In the genomic region with DNA sequence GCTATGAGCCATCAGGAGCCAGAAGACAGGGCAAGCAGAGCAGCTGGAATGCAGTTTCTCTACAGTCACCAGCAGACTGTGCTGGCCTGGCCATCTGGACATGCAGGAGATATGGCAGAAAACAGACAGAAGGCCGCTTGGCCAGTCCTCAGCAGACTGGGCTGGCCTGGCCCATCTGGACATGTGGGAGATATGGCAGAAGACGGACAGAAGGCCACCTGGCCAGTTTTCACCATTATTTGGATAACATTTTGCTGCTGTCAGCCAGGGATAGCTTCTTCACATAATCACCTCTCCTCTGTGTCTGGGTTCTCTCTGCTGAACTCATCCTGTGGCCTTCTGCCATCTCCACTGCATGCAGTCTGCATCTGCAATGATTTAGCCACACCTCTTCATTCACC, we compare ENCODE assay signal across 20 cellular contexts. TPM values are rescaled to one million over a fixed set of nuclear protein-coding genes. Genes with fewer than 3 reads are reported as not detected.
DNase-seq lines count a peak whose midpoint lies in the region; ATAC-seq and TF ChIP-seq lines count a peak whose summit lies in the region.
"Had no signal": no experiment of that assay in that cellular context is flagged by ENCODE, and none has a peak within 500 bp of the region (broad histone marks: within the 10 kb centered on the region; RNA-seq: fewer than 3 reads in every experiment).

No MANE protein-coding gene starts in this region.

- peaks cover 53% of the 10 kb centered on the region for H3K4me1 Mint-ChIP-seq in activated T-helper 1 cell treated with anti-CD3 and anti-CD28 coated beads, Interleukin-12 subunit alpha, Interleukin-12 subunit beta, Interleukin-2, Interleukin-4 antibody, amounts not matched to agents 30 ng/mL and 10 ng/mL and 1 ng/mL, durations not matched to agents 14 hours and 24 hours and 36 hours (ENCODE audit: low read depth)
- peaks cover 43 to 67% (median 63%) of the 10 kb centered on the region in 3 donors for H3K4me1 Mint-ChIP-seq in T-cell

- H3K4me3 ChIP-seq in suprapubic skin, result no peak overlapping the region
- H3K4me3 ChIP-seq: ovary, transverse colon had no signal

- H3K4me1 ChIP-seq in suprapubic skin, result peaks cover 37% of the 10 kb centered on the region

- WGBS in suprapubic skin, result 64% methylated on average over 2 of the region's 2 CpGs

- DNase-seq in NCI-H1694 (lab: John Stamatoyannopoulos, UW) (peak; percentile 34), left ventricle myocardium superior (peak; percentile 71), suprapubic skin (ENCODE audit: low spot score in 2 of 2) (no peak), T-cell (no peak)
- DNase-seq in activated T-helper 1 cell treated with anti-CD3 and anti-CD28 coated beads, Interleukin-12 subunit alpha, Interleukin-12 subunit beta, Interleukin-2, Interleukin-4 antibody, amounts not matched to agents 30 ng/mL and 10 ng/mL and 1 ng/mL, durations not matched to agents 14 hours and 24 hours and 36 hours (ENCODE audit: low spot score), result no peak
- DNase-seq: activated CD8-positive, alpha-beta T cell treated with anti-CD3 and anti-CD28 coated beads for 36 hours; activated naive CD4-positive, alpha-beta T cell treated with anti-CD3 and anti-CD28 coated beads, Interleukin-2, amount 50 U/mL, for 16 hours; activated T-cell treated with anti-CD3 and anti-CD28 coated beads, Interleukin-2, amount 50 U/mL, for 24 hours; endodermal cell; GDM1; naive B cell; NCI-H1930; NCI-H510A; stimulated activated CD4-positive, alpha-beta T cell treated with anti-CD3 and anti-CD28 coated beads, Interleukin-1b, Interleukin-23, amount 100 ng/mL, for 48 hours; stimulated activated naive CD4-positive, alpha-beta T cell treated with Interleukin-2 at 50 U/mL for 16 hours; transverse colon had no signal

- TF ChIP-seq POLR2A in suprapubic skin (IDR thresholded peaks at IDR 0.05), result no peak

- H3K27ac ChIP-seq in temporal lobe (ENCODE audit: low read depth, low read length) (peak overlapping the region; percentile 19), suprapubic skin (no peak overlapping the region)
- H3K27ac ChIP-seq: ovary, transverse colon had no signal

- TF ChIP-seq CTCF in suprapubic skin (IDR thresholded peaks at IDR 0.05), result no peak

- no peaks in the 10 kb centered on the region for H3K27me3 ChIP-seq in suprapubic skin
- H3K27me3 ChIP-seq: ovary, transverse colon had no signal

- peak; percentile 88 for ATAC-seq in left ventricle myocardium superior
- ATAC-seq in T-cell (replicated peaks in 1 of 4), result no peak
- no peak for ATAC-seq in GM18519 (IDR thresholded peaks at IDR 0.05; ENCODE audit: low FRiP score, unreplicated experiment)
- ATAC-seq: activated CD8-positive, alpha-beta T cell treated with anti-CD3 and anti-CD28 coated beads for 36 hours; WTC11 had no signal

- H3K9me3 ChIP-seq in suprapubic skin, result no peaks in the 10 kb centered on the region
- H3K9me3 ChIP-seq: ovary, transverse colon had no signal

- H3K9me3 Mint-ChIP-seq in activated T-helper 1 cell treated with anti-CD3 and anti-CD28 coated beads, Interleukin-12 subunit alpha, Interleukin-12 subunit beta, Interleukin-2, Interleukin-4 antibody, amounts not matched to agents 30 ng/mL and 10 ng/mL and 1 ng/mL, durations not matched to agents 14 hours and 24 hours and 36 hours, result no peaks in the 10 kb centered on the region
- no peaks in the 10 kb centered on the region for H3K9me3 Mint-ChIP-seq in T-cell
- H3K9me3 Mint-ChIP-seq: activated CD8-positive, alpha-beta T cell treated with anti-CD3 and anti-CD28 coated beads for 36 hours; activated T-cell treated with anti-CD3 and anti-CD28 coated beads, Interleukin-2, amount 50 U/mL, for 24 hours; endodermal cell; naive B cell; WTC11 had no signal

- H3K27me3 Mint-ChIP-seq in activated T-helper 1 cell treated with anti-CD3 and anti-CD28 coated beads, Interleukin-12 subunit alpha, Interleukin-12 subunit beta, Interleukin-2, Interleukin-4 antibody, amounts not matched to agents 30 ng/mL and 10 ng/mL and 1 ng/mL, durations not matched to agents 14 hours and 24 hours and 36 hours (ENCODE audit: insufficient read depth), result no peaks in the 10 kb centered on the region
- no peaks in the 10 kb centered on the region for H3K27me3 Mint-ChIP-seq in T-cell
- H3K27me3 Mint-ChIP-seq: activated T-cell treated with anti-CD3 and anti-CD28 coated beads, Interleukin-2, amount 50 U/mL, for 24 hours; naive B cell had no signal

- CTCF ChIA-PET in T-cell (lab: Charles Lee), result no interaction called here

- intact Hi-C loops in activated T-helper 1 cell treated with anti-CD3 and anti-CD28 coated beads, Interleukin-12 subunit alpha, Interleukin-12 subunit beta, Interleukin-2, Interleukin-4 antibody, amounts not matched to agents 30 ng/mL and 10 ng/mL and 1 ng/mL, durations not matched to agents 14 hours and 24 hours and 36 hours (cut with micrococcal nuclease), result loop anchor here (5.0 kb wide), 1 partner anchor 447 kb away; no protein-coding TSS in a partner anchor
- intact Hi-C loops in left ventricle myocardium superior (cut with micrococcal nuclease), result no loop called here

- peaks cover 10% of the 10 kb centered on the region for H3K36me3 ChIP-seq in suprapubic skin
- H3K36me3 ChIP-seq: ovary had no signal

- H3K27ac Mint-ChIP-seq in activated T-helper 1 cell treated with anti-CD3 and anti-CD28 coated beads, Interleukin-12 subunit alpha, Interleukin-12 subunit beta, Interleukin-2, Interleukin-4 antibody, amounts not matched to agents 30 ng/mL and 10 ng/mL and 1 ng/mL, durations not matched to agents 14 hours and 24 hours and 36 hours, result peak overlapping the region; percentile 1
- peak overlapping the region in 1 of 2 donors; percentile 38 for H3K27ac Mint-ChIP-seq in T-cell
- H3K27ac Mint-ChIP-seq: activated CD8-positive, alpha-beta T cell treated with anti-CD3 and anti-CD28 coated beads for 36 hours; activated T-cell treated with anti-CD3 and anti-CD28 coated beads, Interleukin-2, amount 50 U/mL, for 24 hours; endodermal cell; WTC11 had no signal

- no peak overlapping the region for H3K4me3 Mint-ChIP-seq in activated T-helper 1 cell treated with anti-CD3 and anti-CD28 coated beads, Interleukin-12 subunit alpha, Interleukin-12 subunit beta, Interleukin-2, Interleukin-4 antibody, amounts not matched to agents 30 ng/mL and 10 ng/mL and 1 ng/mL, durations not matched to agents 14 hours and 24 hours and 36 hours
- H3K4me3 Mint-ChIP-seq in T-cell, result no peak overlapping the region
- H3K4me3 Mint-ChIP-seq: activated CD8-positive, alpha-beta T cell treated with anti-CD3 and anti-CD28 coated beads for 36 hours; activated T-cell treated with anti-CD3 and anti-CD28 coated beads, Interleukin-2, amount 50 U/mL, for 24 hours; endodermal cell; naive B cell; WTC11 had no signal

- POLR2A ChIA-PET in T-cell (lab: Charles Lee), result interaction anchor here in 1 of 2 donors (0.5 to 0.6 kb wide), 3 partner anchors 30 to 970 kb away, joined by 3 to 7 read pairs (median 4); no protein-coding TSS in a partner anchor

- no peak for TF ChIP-seq EP300 in suprapubic skin (IDR thresholded peaks at IDR 0.05)

- H3K36me3 Mint-ChIP-seq in activated T-helper 1 cell treated with anti-CD3 and anti-CD28 coated beads, Interleukin-12 subunit alpha, Interleukin-12 subunit beta, Interleukin-2, Interleukin-4 antibody, amounts not matched to agents 30 ng/mL and 10 ng/mL and 1 ng/mL, durations not matched to agents 14 hours and 24 hours and 36 hours (ENCODE audit: low read depth), result peaks cover 50% of the 10 kb centered on the region
- H3K36me3 Mint-ChIP-seq in T-cell, result peaks cover 75% of the 10 kb centered on the region

RNA-seq across cellular contexts. Expression of gene CACYBP, which starts 25.0 kb away (rescaled TPM):
- 342 and 369 TPM in 2 replicates for total RNA-seq in activated T-helper 1 cell treated with anti-CD3 and anti-CD28 coated beads, Interleukin-12 subunit alpha, Interleukin-12 subunit beta, Interleukin-2, Interleukin-4 antibody, amounts not matched to agents 30 ng/mL and 10 ng/mL and 1 ng/mL, durations not matched to agents 14 hours and 24 hours and 36 hours
- total RNA-seq in left ventricle myocardium superior (92.5 TPM), temporal lobe (203 TPM), suprapubic skin (10 to 100 TPM; 41.8 to 66.7 (median 64.5) TPM), T-cell (10 to 100 TPM; 60.3 to 91.7 (median 75.8) TPM)

RNA-seq across cellular contexts. Expression of gene MRPS14, which starts 48.5 kb away (rescaled TPM):
- total RNA-seq in activated T-helper 1 cell treated with anti-CD3 and anti-CD28 coated beads, Interleukin-12 subunit alpha, Interleukin-12 subunit beta, Interleukin-2, Interleukin-4 antibody, amounts not matched to agents 30 ng/mL and 10 ng/mL and 1 ng/mL, durations not matched to agents 14 hours and 24 hours and 36 hours, result 29.2 and 29.9 TPM in 2 replicates
- total RNA-seq in left ventricle myocardium superior, result 29.5 TPM
- 34.9 TPM for total RNA-seq in temporal lobe
- 10 to 100 TPM; 12.7 to 22.9 (median 17.9) TPM for total RNA-seq in suprapubic skin
- 10 to 100 TPM; 14.3 to 28.8 (median 25.8) TPM for total RNA-seq in T-cell

Comparison
In these comparisons a context has a peak if more than half of its experiments do, and no peak if none do; other contexts are left out.
1. DNase-seq: peak in NCI-H1694 (single experiment) and left ventricle myocardium superior (single experiment); none in activated T-helper 1 cell treated with anti-CD3 and anti-CD28 coated beads, Interleukin-12 subunit alpha, Interleukin-12 subunit beta, Interleukin-2, Interleukin-4 antibody, amounts not matched to agents 30 ng/mL and 10 ng/mL and 1 ng/mL, durations not matched to agents 14 hours and 24 hours and 36 hours (single experiment), suprapubic skin (0 of 2) and T-cell (0 of 34).